Comparison of ENCODE assay signal across 1 cellular context in genomic region chr10:44010873-44011602, GRCh38.
TF ChIP-seq lines count a peak whose summit lies in the region.

No MANE protein-coding gene starts in this region.

TF ChIP-seq in GM12878, 131 proteins besides CTCF, POLR2A, EP300 and RAD21 (continued from another document):
- TF ChIP-seq BHLHE40 (IDR thresholded peaks at IDR 0.05; ENCODE audit: borderline replicate concordance in 1 of 2, low read depth in 2 of 2, low read length in 1 of 2), result peak; percentile 21 to 40; a peak in 2 of 4 replicates
- peak; percentile 61; the same call in 1 of the 2 replicates for TF ChIP-seq FOXM1 (IDR thresholded peaks at IDR 0.05; ENCODE audit: low read depth, low read length)
- TF ChIP-seq IKZF2 (IDR thresholded peaks at IDR 0.05), result peak; percentile 43 to 68; a peak in 2 of 4 replicates
- TF ChIP-seq ASH2L (IDR thresholded peaks at IDR 0.05; ENCODE audit: borderline replicate concordance, low read depth), result peak; percentile 86; the same call in 1 of the 2 replicates
- no peak; the same call in 1 of the 2 replicates for TF ChIP-seq TCF7 (IDR thresholded peaks at IDR 0.05; ENCODE audit: borderline replicate concordance)
- TF ChIP-seq HDGF (IDR thresholded peaks at IDR 0.05), result 0 out of 2 replicates have a peak, but pooled peaks have one; percentile 61
- no peak for TF ChIP-seq RB1 (IDR thresholded peaks at IDR 0.05; ENCODE audit: borderline replicate concordance)
- TF ChIP-seq CHD4 (IDR thresholded peaks at IDR 0.05), result no peak
- TF ChIP-seq POLR2AphosphoS2 (IDR thresholded peaks at IDR 0.05; ENCODE audit: low read depth, low read length), result no peak
- TF ChIP-seq MTA3 (IDR thresholded peaks at IDR 0.05; ENCODE audit: borderline replicate concordance, low read length), result no peak
- no peak for TF ChIP-seq SMARCA5 (IDR thresholded peaks at IDR 0.05)
- peak; percentile 42; the same call in 1 of the 2 replicates for TF ChIP-seq CREB1 (IDR thresholded peaks at IDR 0.05; ENCODE audit: low read depth)
- no peak for TF ChIP-seq ZNF24 (IDR thresholded peaks at IDR 0.05)
- peak; percentile 66; the same call in 1 of the 2 replicates for TF ChIP-seq YY1 (IDR thresholded peaks at IDR 0.05; ENCODE audit: low read depth, low read length)
- no peak for TF ChIP-seq YBX1 (IDR thresholded peaks at IDR 0.05)
- no peak for TF ChIP-seq IRF5 (IDR thresholded peaks at IDR 0.05; ENCODE audit: borderline replicate concordance)
- peak; percentile 57 for TF ChIP-seq SP1 (IDR thresholded peaks at IDR 0.05; ENCODE audit: low read depth, low read length)
- TF ChIP-seq ZNF217 (IDR thresholded peaks at IDR 0.05), result no peak
- peak; percentile 61; the same call in 1 of the 2 replicates for TF ChIP-seq MTA2 (IDR thresholded peaks at IDR 0.05; ENCODE audit: low read depth)
- TF ChIP-seq PBX3 (IDR thresholded peaks at IDR 0.05; ENCODE audit: insufficient replicate concordance, low read depth, low read length), result no peak
- no peak for TF ChIP-seq SUZ12 (IDR thresholded peaks at IDR 0.05; ENCODE audit: unreplicated experiment)
- peak; percentile 79 for TF ChIP-seq DPF2 (IDR thresholded peaks at IDR 0.05)
TF ChIP-seq in GM12878: peak in this region for 40.
